28 cellular contexts compared by ENCODE assay signal in genomic region chr1:205140113-205140512, GRCh38.
"Had no signal": no experiment of that assay in that cellular context is flagged by ENCODE, and none has a peak within 500 bp of the region (broad histone marks: within the 10 kb centered on the region; RNA-seq: fewer than 3 reads in every experiment).

No MANE protein-coding gene starts in this region.

- H3K27me3 Mint-ChIP-seq: dendritic cell treated with granulocyte-macrophage colony-stimulating factor and Interleukin-4, amounts not matched to agents 40 ng/mL and 50 ng/mL, for 4 days; effector memory CD8-positive, alpha-beta T cell; memory B cell; naive thymus-derived CD4-positive, alpha-beta T cell had no signal

- H3K36me3 ChIP-seq: colonic mucosa, esophagus squamous epithelium, gastroesophageal sphincter, heart right ventricle, left lung had no signal

- H3K4me3 ChIP-seq: colonic mucosa, esophagus squamous epithelium, gastroesophageal sphincter, heart right ventricle, left lung, lung had no signal

- H3K4me3 Mint-ChIP-seq: dendritic cell treated with granulocyte-macrophage colony-stimulating factor and Interleukin-4, amounts not matched to agents 40 ng/mL and 50 ng/mL, for 4 days; effector memory CD8-positive, alpha-beta T cell; endodermal cell; memory B cell; naive thymus-derived CD4-positive, alpha-beta T cell had no signal

- H3K27ac Mint-ChIP-seq: dendritic cell treated with granulocyte-macrophage colony-stimulating factor and Interleukin-4, amounts not matched to agents 40 ng/mL and 50 ng/mL, for 4 days; effector memory CD8-positive, alpha-beta T cell; endodermal cell; memory B cell had no signal

- ATAC-seq: effector memory CD8-positive, alpha-beta T cell; esophagus mucosa; gastroesophageal sphincter; heart right ventricle; left cardiac atrium; left lung; left ventricle myocardium superior; naive thymus-derived CD4-positive, alpha-beta T cell had no signal

- H3K4me1 Mint-ChIP-seq: endodermal cell had no signal

- H3K27me3 ChIP-seq: colonic mucosa, esophagus squamous epithelium, gastroesophageal sphincter, heart right ventricle, left lung had no signal

- DNase-seq: colonic mucosa; cortex of kidney; effector CD8-positive, alpha-beta T cell; effector memory CD8-positive, alpha-beta T cell; endodermal cell; erythroblast; esophagus squamous epithelium; foreskin fibroblast; foreskin melanocyte; head of caudate nucleus; heart right ventricle; hippocampal formation; left cardiac atrium; left lung; left ventricle myocardium superior; mammary epithelial cell; mesendoderm; midbrain; naive thymus-derived CD4-positive, alpha-beta T cell had no signal

- H3K27ac ChIP-seq: colonic mucosa, epithelial cell of prostate, esophagus squamous epithelium, gastroesophageal sphincter, heart right ventricle, left lung had no signal

- H3K9me3 ChIP-seq: colonic mucosa, esophagus squamous epithelium, gastroesophageal sphincter, heart right ventricle, left lung had no signal

- H3K9me3 Mint-ChIP-seq: dendritic cell treated with granulocyte-macrophage colony-stimulating factor and Interleukin-4, amounts not matched to agents 40 ng/mL and 50 ng/mL, for 4 days; effector memory CD8-positive, alpha-beta T cell; memory B cell had no signal

- H3K36me3 Mint-ChIP-seq: memory B cell had no signal

- FAIRE-seq: endometrium, islet of Langerhans, keratinocyte had no signal
